19 cellular contexts compared by ENCODE assay signal in the genomic region with DNA sequence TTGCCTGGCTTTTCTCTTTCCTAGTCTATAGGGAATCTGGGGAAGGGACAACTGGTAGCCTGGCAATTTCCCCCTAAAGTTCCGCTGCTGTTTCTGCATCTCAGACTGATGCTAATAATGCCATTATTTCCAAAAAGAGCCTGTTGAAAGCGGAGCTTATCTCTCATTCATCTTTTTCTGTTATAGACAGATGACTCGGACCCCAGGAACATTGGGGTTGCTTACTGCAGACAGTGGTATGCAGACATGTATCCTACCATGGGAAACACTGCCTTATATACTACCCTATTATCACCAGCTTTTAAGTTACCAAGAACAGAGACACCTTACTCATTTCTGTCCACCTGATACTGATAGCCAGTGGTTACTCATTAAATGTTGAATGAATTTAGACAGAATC. TPM values are rescaled to one million over a fixed set of nuclear protein-coding genes. Genes with fewer than 3 reads are reported as not detected.
DNase-seq lines count a peak whose midpoint lies in the region; FAIRE-seq and TF ChIP-seq lines count a peak whose summit lies in the region.
"Had no signal": no experiment of that assay in that cellular context is flagged by ENCODE, and none has a peak within 500 bp of the region (broad histone marks: within the 10 kb centered on the region; RNA-seq: fewer than 3 reads in every experiment).

No MANE protein-coding gene starts in this region.

- H3K4me1 ChIP-seq in BE2C = no peaks in the 10 kb centered on the region

- no peaks in the 10 kb centered on the region for H3K27me3 ChIP-seq in BE2C

- H3K9me3 ChIP-seq in BE2C = no peaks in the 10 kb centered on the region
- H3K9me3 ChIP-seq: Caco-2 had no signal

- no peak for FAIRE-seq in GM12892 (lab: Jason Lieb, UNC)
- FAIRE-seq: D721Med, G401.6, GM12891, GM18507, HTR-8/SVneo had no signal

- no peak overlapping the region for H3K4me3 ChIP-seq in BE2C (ENCODE audit: low read depth, low read length)

- TF ChIP-seq POLR2A in GM12892 (IDR thresholded peaks at IDR 0.05; ENCODE audit: low read depth, low read length) = no peak

- DNase-seq in BE2C (peak; percentile 2), EL (peak; percentile 26), amniotic epithelial cell (ENCODE audit: low read depth) (peak; percentile 16), islet precursor cell (peak; percentile 60), GM12892 (ENCODE audit: insufficient read length) (no peak), NCI-H2171 treated with DMSO at 0.1 percent for 48 hours (lab: John Stamatoyannopoulos, UW) (no peak), amygdala (lab: John Stamatoyannopoulos, UW) (no peak)
- DNase-seq: C1 segment of cervical spinal cord; Caco-2; CD4-positive, CD25-positive, alpha-beta regulatory T cell; CD8-positive, alpha-beta memory T cell; GOT3; H9; KG1 had no signal

- H3K36me3 ChIP-seq in BE2C = peaks cover 2% of the 10 kb centered on the region; the same call in 1 of the 2 replicates

- TF ChIP-seq CTCF in BE2C (IDR thresholded peaks at IDR 0.05; ENCODE audit: low read depth, low read length) = no peak

RNA-seq across cellular contexts. Expression of a gene that starts 15.3 kb away (rescaled TPM):
- 4.3 TPM for polyA plus RNA-seq in BE2C (2012; ENCODE audit: insufficient read depth, insufficient read length, low read depth)
- polyA plus RNA-seq in GM12892 (2012; ENCODE audit: missing spikeins) = 14.1 TPM

Comparison
In these comparisons a context has a peak if more than half of its experiments do, and no peak if none do; other contexts are left out.
1. DNase-seq: peak in BE2C (single experiment), EL (single experiment), amniotic epithelial cell (single experiment) and islet precursor cell (single experiment); none in GM12892 (single experiment), NCI-H2171 treated with DMSO at 0.1 percent for 48 hours (single experiment) and amygdala (0 of 56).